In the genomic region with DNA sequence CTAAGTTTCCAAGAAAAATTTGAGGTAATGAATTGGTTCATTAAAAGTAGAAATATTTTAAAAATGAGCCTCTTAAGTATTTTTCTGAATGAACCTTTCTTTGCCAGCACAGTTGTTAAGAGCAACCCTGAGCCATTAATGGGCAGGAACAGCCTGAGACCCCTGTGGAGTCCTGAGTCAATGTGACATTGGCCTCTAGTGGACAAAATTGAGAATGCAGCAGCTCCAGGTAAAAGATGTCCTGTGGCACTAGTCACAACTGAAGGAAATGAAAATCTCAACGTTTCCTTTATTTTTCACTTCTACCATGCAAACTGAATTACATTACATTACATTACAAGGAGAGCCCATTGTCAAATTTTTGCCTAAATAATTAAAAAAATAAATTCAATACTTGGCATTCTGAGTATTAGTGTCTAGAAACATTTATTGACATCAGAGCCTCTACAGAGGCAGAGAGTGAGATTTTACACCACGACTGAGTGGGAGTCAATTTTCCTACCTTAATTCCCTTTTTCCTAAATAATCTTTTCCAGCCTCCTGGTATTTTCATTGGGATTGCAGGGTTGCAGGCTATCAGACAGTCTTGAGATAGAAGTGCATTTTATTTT, we compare ENCODE assay signal across 8 cellular contexts.
DNase-seq lines count a peak whose midpoint lies in the region; ATAC-seq, FAIRE-seq and TF ChIP-seq lines count a peak whose summit lies in the region.

No MANE protein-coding gene starts in this region.

- peak; percentile 95 for ATAC-seq in GM19395 (IDR thresholded peaks at IDR 0.05; ENCODE audit: unreplicated experiment)
- peak; percentile 90 for ATAC-seq in HG03432 (IDR thresholded peaks at IDR 0.05; ENCODE audit: unreplicated experiment)

- in situ Hi-C loops in transverse colon (cut with MboI; ENCODE audit: low pct_ligation_motif_present in 1 of 4, low pct_unique_long_range_greater_than_20kb in 1 of 4, low sequenced_read_pairs in 3 of 4) = loop anchor here in 2 of 4 donors (10.0 to 25.0 kb wide), 3 partner anchors 214 to 362 kb away; no protein-coding TSS in a partner anchor

- H3K27me3 ChIP-seq in transverse colon = no peaks in the 10 kb centered on the region

- TF ChIP-seq CTCF in D721Med (IDR thresholded peaks at IDR 0.05; ENCODE audit: insufficient read depth, missing control alignments) = peak; percentile 94
- peak; percentile 87 to 97 (median 91) for TF ChIP-seq CTCF in transverse colon (IDR thresholded peaks at IDR 0.05)

- DNase-seq in D721Med (ENCODE audit: insufficient read length, low spot score) (no peak), NCI-H345 treated with DMSO at 0.1 percent for 48 hours (lab: John Stamatoyannopoulos, UW; ENCODE audit: unreplicated experiment) (peak; percentile 62), epithelial cell of prostate (ENCODE audit: low read depth, low spot score) (no peak), myocyte (ENCODE audit: low read depth) (peak; percentile 83), transverse colon (peak; percentile 42)
- DNase-seq in activated CD4-positive, alpha-beta T cell treated with anti-CD3 and anti-CD28 coated beads, Interleukin-2, amount 50 U/mL, for 1 hour = peak; percentile 32

- no peak for TF ChIP-seq POLR2A in transverse colon (IDR thresholded peaks at IDR 0.05)

- TF ChIP-seq EP300 in transverse colon (IDR thresholded peaks at IDR 0.05; ENCODE audit: low read depth) = no peak

- H3K4me3 ChIP-seq in transverse colon = no peak overlapping the region

- intact Hi-C loops in transverse colon (cut with DNase I; ENCODE audit: low total_unique reads) = loop anchor here (5.0 kb wide), 2 partner anchors 217 to 362 kb away; no protein-coding TSS in a partner anchor

- peak overlapping the region; percentile 8 for H3K27ac ChIP-seq in epithelial cell of prostate
- H3K27ac ChIP-seq in transverse colon = no peak overlapping the region

- 30 to 33% methylated on average over 2 of the region's 2 CpGs for WGBS in transverse colon (ENCODE audit: low coverage in 1 of 2), 2 donors

- H3K9me3 ChIP-seq in transverse colon = no peaks in the 10 kb centered on the region

- H3K4me1 ChIP-seq in transverse colon = peaks cover 0 to 3% (median 0%) of the 10 kb centered on the region in 4 donors

- H3K36me3 ChIP-seq in transverse colon = no peaks in the 10 kb centered on the region

- FAIRE-seq in D721Med (lab: Jason Lieb, UNC) = peak; percentile 73

Comparison
In these comparisons a context has a peak if more than half of its experiments do, and no peak if none do; other contexts are left out.
1. DNase-seq: peak in NCI-H345 treated with DMSO at 0.1 percent for 48 hours (single experiment), activated CD4-positive, alpha-beta T cell treated with anti-CD3 and anti-CD28 coated beads, Interleukin-2, amount 50 U/mL, for 1 hour (single experiment), myocyte (single experiment) and transverse colon (single experiment); none in D721Med (single experiment) and epithelial cell of prostate (single experiment).